In the genomic region with DNA sequence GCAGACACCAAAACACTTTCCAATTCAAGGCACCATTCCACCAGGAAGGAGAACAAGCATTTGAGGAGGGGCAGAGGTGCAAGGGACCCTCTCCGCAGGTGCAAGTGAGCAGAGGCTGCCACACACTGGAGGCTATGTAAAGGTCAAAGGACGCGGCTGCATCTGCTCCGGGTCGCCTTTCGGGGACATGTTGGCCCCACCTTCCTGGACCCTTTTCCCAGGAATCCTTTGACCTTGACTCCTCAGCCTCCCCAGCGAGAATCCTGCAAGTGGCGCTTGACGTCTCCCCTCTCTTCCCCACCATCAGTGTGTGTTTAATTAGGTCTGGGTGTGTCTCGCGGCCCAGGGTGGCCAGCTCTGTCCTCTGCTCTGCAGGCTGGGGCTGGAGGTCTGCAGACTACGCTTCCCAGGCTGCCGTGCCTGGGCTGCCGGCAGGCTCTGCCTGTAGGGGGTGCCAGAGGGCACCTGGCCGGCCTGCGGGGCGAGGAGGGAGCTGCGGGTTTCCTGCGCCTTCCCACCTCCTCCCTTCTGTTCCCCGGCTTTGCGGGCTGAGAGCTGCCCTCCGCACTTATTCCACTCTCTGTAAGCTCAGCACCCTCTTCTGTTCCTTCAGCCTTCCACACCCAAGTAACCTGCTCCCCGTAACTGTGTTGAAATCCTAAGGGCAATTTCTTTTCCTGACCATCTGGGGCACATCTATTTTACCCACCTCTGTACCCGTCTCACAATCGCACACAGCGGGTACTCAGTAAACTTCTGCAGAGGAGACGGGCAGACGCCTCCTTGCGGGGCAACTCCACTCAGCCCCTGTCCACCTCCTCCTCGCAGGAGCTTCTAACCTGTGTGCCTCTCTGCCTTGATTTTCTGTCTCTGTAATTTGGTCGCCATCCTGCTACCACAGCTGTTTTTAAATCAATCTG, we compare ENCODE assay signal across 8 cellular contexts.
DNase-seq lines count a peak whose midpoint lies in the region; ATAC-seq, FAIRE-seq and TF ChIP-seq lines count a peak whose summit lies in the region.

No MANE protein-coding gene starts in this region.

- H3K56ac ChIP-seq in H1 (replicated peaks; ENCODE audit: insufficient read length, low read depth, low read length) = no peak overlapping the region

- H3K79me2 ChIP-seq in H1 (ENCODE audit: control insufficient read depth in 1 of 2, insufficient read depth in 2 of 2, low read length in 2 of 2) = no peaks in the 10 kb centered on the region

- H3K27ac Mint-ChIP-seq in CD4-positive, alpha-beta T cell = no peak overlapping the region
- H3K27ac Mint-ChIP-seq in stimulated activated naive B cell treated with anti-CD40 and anti-IgM and Interleukin-4, amounts not matched to agents 10 μg/mL and 1 μg/mL and 100 μg/mL, for 72 hours = no peak overlapping the region

- peak; percentile 78 to 89 for TF ChIP-seq RAD21 in H1 (IDR thresholded peaks at IDR 0.05 in 1 of 2, conservative IDR thresholded peaks at IDR 0.05 in 1 of 2; ENCODE audit: low read depth in 2 of 2, low read length in 2 of 2)

- H3K36me3 ChIP-seq in H1 (ENCODE audit: control insufficient read depth in 2 of 4, insufficient read depth in 4 of 4, low read length in 3 of 4) (no peaks in the 10 kb centered on the region), mesenchymal stem cell (ENCODE audit: control insufficient read depth in 1 of 2, insufficient read depth in 2 of 2, low read depth in 1 of 2, low read length in 2 of 2) (peaks cover 0 to 4% of the 10 kb centered on the region in 2 experiments)

- POLR2A ChIA-PET in CD4-positive, alpha-beta T cell (lab: Charles Lee) = no interaction called here
- POLR2A ChIA-PET in H1 (lab: Charles Lee; ENCODE audit: partially characterized antibody) = interaction anchor here (0.6 to 1.0 kb wide), 2 partner anchors 18 to 67 kb away, joined by 3 read pairs; no protein-coding TSS in a partner anchor

- H3K27ac ChIP-seq in CD4-positive, alpha-beta T cell (ENCODE audit: low read depth, low read length) = no peak overlapping the region
- H3K27ac ChIP-seq in H1 (ENCODE audit: low read depth, low read length) (no peak overlapping the region), mesenchymal stem cell (ENCODE audit: low read length, poor library complexity, severe bottlenecking) (no peak overlapping the region)

- H3K4me1 ChIP-seq in H1 (replicated peaks in 1 of 4; ENCODE audit: control insufficient read depth in 3 of 4, insufficient read depth in 4 of 4, low read length in 3 of 4) (peaks cover 0 to 12% (median 8%) of the 10 kb centered on the region in 4 experiments; a peak in 6 of 7 replicates), mesenchymal stem cell (ENCODE audit: control insufficient read depth, insufficient read depth, low read depth, low read length) (peaks cover 38% of the 10 kb centered on the region)

- H4K91ac ChIP-seq in H1 (replicated peaks; ENCODE audit: insufficient read length, low read length) (peak overlapping the region; percentile 78), mesenchymal stem cell (ENCODE audit: low read length) (no peak overlapping the region)

- no peaks in the 10 kb centered on the region for H3K36me3 Mint-ChIP-seq in CD4-positive, alpha-beta T cell (ENCODE audit: low read depth)
- H3K36me3 Mint-ChIP-seq in stimulated activated naive B cell treated with anti-CD40 and anti-IgM and Interleukin-4, amounts not matched to agents 10 μg/mL and 1 μg/mL and 100 μg/mL, for 72 hours = no peaks in the 10 kb centered on the region

- H3K27me3 Mint-ChIP-seq in CD4-positive, alpha-beta T cell = peaks cover 74% of the 10 kb centered on the region
- H3K27me3 Mint-ChIP-seq in stimulated activated naive B cell treated with anti-CD40 and anti-IgM and Interleukin-4, amounts not matched to agents 10 μg/mL and 1 μg/mL and 100 μg/mL, for 72 hours = peaks cover 34 to 38% of the 10 kb centered on the region in 2 donors

- peaks cover 9% of the 10 kb centered on the region for H3K23me2 ChIP-seq in H1 (ENCODE audit: low read depth, low read length)

- TF ChIP-seq EP300 in H1 (IDR thresholded peaks at IDR 0.05; ENCODE audit: borderline replicate concordance in 1 of 2, low read depth in 2 of 2, low read length in 2 of 2) = no peak

- H3K14ac ChIP-seq in H1 (ENCODE audit: insufficient read length) (no peak overlapping the region), mesenchymal stem cell (ENCODE audit: low read length in 2 of 2) (no peak overlapping the region)

- intact Hi-C loops in CD4-positive, alpha-beta T cell (cut with DNase I, micrococcal nuclease) = no loop called here

- H4K5ac ChIP-seq in H1 (ENCODE audit: insufficient read length, low read depth, low read length) = no peak overlapping the region

- H3K18ac ChIP-seq in H1 (ENCODE audit: extremely low read depth, low read length) = peak overlapping the region; percentile 80
- H3K18ac ChIP-seq in mesenchymal stem cell (ENCODE audit: low read depth in 1 of 2, low read length in 2 of 2) = no peak overlapping the region

- H3K23ac ChIP-seq in H1 (ENCODE audit: insufficient read length) (no peak overlapping the region), mesenchymal stem cell (ENCODE audit: low read length in 2 of 2) (no peak overlapping the region)

- H3K4me3 ChIP-seq in H1 (ENCODE audit: extremely low read depth in 1 of 4, insufficient read depth in 2 of 4, low read depth in 3 of 4, low read length in 4 of 4) = peak overlapping the region; percentile 40 to 58 (median 46); a peak in 6 of 8 replicates
- peak overlapping the region in 1 of 2 experiments; percentile 32 for H3K4me3 ChIP-seq in mesenchymal stem cell (ENCODE audit: insufficient read depth in 1 of 2, low read depth in 1 of 2, low read length in 2 of 2)

- WGBS in H1 (ENCODE audit: extremely low coverage in 1 of 2, insufficient coverage in 1 of 2, insufficient read length in 1 of 2, insufficient replicate concordance in 2 of 2, low coverage in 1 of 2, low lambda C conversion rate in 2 of 2, missing lambda C conversion rate in 1 of 2), 2 experiments = 35% methylated on average over 25 of the region's 31 CpGs; no CpG with 5 or more reads in 1 of the 2 experiments
- WGBS in mesenchymal stem cell = 12% methylated on average over 28 of the region's 31 CpGs

- H3K4me1 Mint-ChIP-seq in CD4-positive, alpha-beta T cell (ENCODE audit: low read depth) = peaks cover 12% of the 10 kb centered on the region
- H3K4me1 Mint-ChIP-seq in stimulated activated naive B cell treated with anti-CD40 and anti-IgM and Interleukin-4, amounts not matched to agents 10 μg/mL and 1 μg/mL and 100 μg/mL, for 72 hours = peaks cover 9 to 10% of the 10 kb centered on the region in 2 donors

- H3K79me1 ChIP-seq in H1 (ENCODE audit: low read depth, low read length) = no peaks in the 10 kb centered on the region
- no peaks in the 10 kb centered on the region for H3K79me1 ChIP-seq in mesenchymal stem cell (replicated peaks; ENCODE audit: low read length, poor library complexity, severe bottlenecking)

- H4K8ac ChIP-seq in H1 (ENCODE audit: extremely low read depth, insufficient read depth, low read length) (no peak overlapping the region), mesenchymal stem cell (ENCODE audit: low read length) (no peak overlapping the region)

- H2AK5ac ChIP-seq in H1 (ENCODE audit: low read depth, low read length) (no peak overlapping the region), mesenchymal stem cell (ENCODE audit: low read length, severe bottlenecking) (no peak overlapping the region)

- H2BK12ac ChIP-seq in H1 (ENCODE audit: low read depth, low read length) (peak overlapping the region; percentile 89; the same call in 1 of the 2 replicates), mesenchymal stem cell (ENCODE audit: low read length in 2 of 2) (no peak overlapping the region)

- H2BK15ac ChIP-seq in H1 (ENCODE audit: low read length) (peak overlapping the region; percentile 81; the same call in 1 of the 2 replicates), mesenchymal stem cell (ENCODE audit: low read depth, poor library complexity, severe bottlenecking) (no peak overlapping the region)

- FAIRE-seq in H1 (lab: Jason Lieb, UNC) = no peak

- peak overlapping the region; percentile 70 to 86 for H3K4me2 ChIP-seq in H1 (ENCODE audit: insufficient read depth in 1 of 2, low read depth in 2 of 2, low read length in 2 of 2)
- H3K4me2 ChIP-seq in mesenchymal stem cell (ENCODE audit: low read length, poor library complexity, severe bottlenecking) = peak overlapping the region; percentile 30

- H2BK5ac ChIP-seq in H1 (ENCODE audit: low read depth, low read length) (peak overlapping the region; percentile 69; the same call in 1 of the 2 replicates), mesenchymal stem cell (ENCODE audit: low read depth, low read length, poor library complexity, severe bottlenecking) (no peak overlapping the region)

- H2BK120ac ChIP-seq in H1 (replicated peaks; ENCODE audit: low read depth, low read length) = peak overlapping the region; percentile 59
- H2BK120ac ChIP-seq in mesenchymal stem cell (ENCODE audit: low read depth, low read length) = no peak overlapping the region

- H4K20me1 ChIP-seq in H1 (replicated peaks in 1 of 2; ENCODE audit: control insufficient read depth in 1 of 2, insufficient read depth in 2 of 2, low read length in 2 of 2) = peaks cover 0 to 2% of the 10 kb centered on the region in 2 experiments

- TF ChIP-seq POLR2A in H1 (IDR thresholded peaks at IDR 0.05; ENCODE audit: control extremely low read depth in 1 of 2, low read depth in 2 of 2, low read length in 2 of 2) = no peak

- H3K27me3 ChIP-seq in CD4-positive, alpha-beta T cell (ENCODE audit: control insufficient read depth, insufficient read depth, low read length) = peaks cover 21% of the 10 kb centered on the region
- no peaks in the 10 kb centered on the region for H3K27me3 ChIP-seq in H1 (replicated peaks in 1 of 4; ENCODE audit: control insufficient read depth in 3 of 4, extremely low read depth in 1 of 4, insufficient read depth in 3 of 4, low read length in 3 of 4)
- H3K27me3 ChIP-seq in mesenchymal stem cell (ENCODE audit: control insufficient read depth in 1 of 2, insufficient read depth in 1 of 2, low read length in 2 of 2) = peaks cover 0 to 50% of the 10 kb centered on the region in 2 experiments

- H2BK20ac ChIP-seq in H1 (ENCODE audit: low read length) = no peak overlapping the region

- ATAC-seq in CD4-positive, alpha-beta T cell (ENCODE audit: poor library complexity) = peak; percentile 76
- ATAC-seq in GM21390 (IDR thresholded peaks at IDR 0.05; ENCODE audit: unreplicated experiment) (peak; percentile 53), HG03196 (IDR thresholded peaks at IDR 0.05; ENCODE audit: unreplicated experiment) (no peak)
- peak; percentile 75 to 80 for ATAC-seq in stimulated activated naive B cell treated with anti-CD40 and anti-IgM and Interleukin-4, amounts not matched to agents 10 μg/mL and 1 μg/mL and 100 μg/mL, for 72 hours (replicated peaks)

- CTCF ChIA-PET in CD4-positive, alpha-beta T cell (lab: Charles Lee) = interaction anchor here (0.6 to 1.0 kb wide), 6 partner anchors 13 to 440 kb away, joined by 3 to 4 read pairs (median 3); no protein-coding TSS in a partner anchor
- CTCF ChIA-PET in H1 (lab: Charles Lee; ENCODE audit: partially characterized antibody) = interaction anchor here (0.6 to 7.5 kb wide), 47 partner anchors 10 to 528 kb away, joined by 3 to 88 read pairs (median 4); no protein-coding TSS in a partner anchor

- no peaks in the 10 kb centered on the region for H3K9me3 Mint-ChIP-seq in CD4-positive, alpha-beta T cell
- no peaks in the 10 kb centered on the region for H3K9me3 Mint-ChIP-seq in stimulated activated naive B cell treated with anti-CD40 and anti-IgM and Interleukin-4, amounts not matched to agents 10 μg/mL and 1 μg/mL and 100 μg/mL, for 72 hours

- no peak overlapping the region for H3K4me3 Mint-ChIP-seq in CD4-positive, alpha-beta T cell
- H3K4me3 Mint-ChIP-seq in stimulated activated naive B cell treated with anti-CD40 and anti-IgM and Interleukin-4, amounts not matched to agents 10 μg/mL and 1 μg/mL and 100 μg/mL, for 72 hours = no peak overlapping the region

- H2AFZ ChIP-seq in H1 (ENCODE audit: low read length) = peak overlapping the region; percentile 94; the same call in 1 of the 2 replicates
- H2AFZ ChIP-seq in mesenchymal stem cell (ENCODE audit: low read depth, low read length) = no peak overlapping the region

- peak; percentile 83 for TF ChIP-seq CTCF in CD4-positive, alpha-beta T cell (IDR thresholded peaks at IDR 0.05)
- TF ChIP-seq CTCF in H1 (IDR thresholded peaks at IDR 0.05; ENCODE audit: control extremely low read depth in 1 of 3, insufficient read depth in 1 of 3, low read depth in 1 of 3, low read length in 3 of 3) = peak; percentile 93 to 99 (median 96)

- no peak overlapping the region for H3K4ac ChIP-seq in H1 (replicated peaks; ENCODE audit: insufficient read length, low read depth, low read length)
- no peak overlapping the region for H3K4ac ChIP-seq in mesenchymal stem cell (ENCODE audit: low read depth in 1 of 2, low read length in 2 of 2)

- DNase-seq in CD4-positive, alpha-beta T cell = peak; percentile 25 to 67 (median 46)
- DNase-seq in NCI-H1417 treated with DMSO at 0.1 percent for 48 hours (lab: John Stamatoyannopoulos, UW) = peak; percentile 50
- peak; percentile 27 to 34 for DNase-seq in activated CD4-positive, alpha-beta T cell treated with anti-CD3 and anti-CD28 coated beads, Interleukin-2, amount 50 U/mL, for 4 hours
- peak; percentile 54 to 94 for DNase-seq in H1 (ENCODE audit: low read depth in 1 of 2, low spot score in 2 of 2)
- peak; percentile 35 for DNase-seq in mesenchymal stem cell
- DNase-seq in stimulated activated naive B cell treated with anti-CD40 and anti-IgM and Interleukin-4, amounts not matched to agents 10 μg/mL and 1 μg/mL and 100 μg/mL, for 72 hours = peak; percentile 13

- no peaks in the 10 kb centered on the region for H3K9me3 ChIP-seq in CD4-positive, alpha-beta T cell (ENCODE audit: control insufficient read depth, low read length)
- H3K9me3 ChIP-seq in H1 (ENCODE audit: insufficient read depth in 2 of 2, low read depth in 1 of 2, low read length in 1 of 2) (no peaks in the 10 kb centered on the region), mesenchymal stem cell (ENCODE audit: control insufficient read depth, low read length) (no peaks in the 10 kb centered on the region)

- peak overlapping the region in 1 of 4 experiments; percentile 25; a peak in 2 of 7 replicates for H3K9ac ChIP-seq in H1 (replicated peaks in 1 of 4; ENCODE audit: extremely low read depth in 1 of 4, low read depth in 3 of 4, low read length in 3 of 4)
- H3K9ac ChIP-seq in mesenchymal stem cell (ENCODE audit: low read length) = no peak overlapping the region

Comparison
In these comparisons a context has a peak if more than half of its experiments do, and no peak if none do; other contexts are left out.
1. DNase-seq: peak in every context shown above with its lines; median percentile 74 in H1; 50 in NCI-H1417 treated with DMSO at 0.1 percent for 48 hours; 46 in CD4-positive, alpha-beta T cell; 35 in mesenchymal stem cell; 30 in activated CD4-positive, alpha-beta T cell treated with anti-CD3 and anti-CD28 coated beads, Interleukin-2, amount 50 U/mL, for 4 hours; 13 in stimulated activated naive B cell treated with anti-CD40 and anti-IgM and Interleukin-4, amounts not matched to agents 10 μg/mL and 1 μg/mL and 100 μg/mL, for 72 hours.